16 cellular contexts compared by ENCODE assay signal in the genomic region with DNA sequence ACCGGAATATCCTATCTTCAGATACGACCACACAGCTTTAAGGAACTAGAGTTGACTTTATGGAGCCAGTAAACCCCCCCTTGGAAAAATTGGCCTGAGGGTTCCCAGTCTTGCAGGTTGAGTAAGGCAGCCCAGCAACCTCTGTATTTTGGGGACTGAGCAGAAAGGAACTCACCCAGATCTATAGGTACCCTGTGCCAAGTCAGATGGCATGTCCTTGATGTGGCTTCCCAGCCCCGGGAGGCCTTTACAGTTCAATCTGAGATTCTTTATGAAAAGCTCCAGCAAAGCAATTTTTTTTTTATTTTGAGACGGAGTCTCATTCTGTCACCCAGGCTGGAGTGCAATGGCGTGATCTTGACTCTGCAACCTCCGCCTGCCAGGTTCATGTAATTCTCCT.
"Had no signal": no experiment of that assay in that cellular context is flagged by ENCODE, and none has a peak within 500 bp of the region (broad histone marks: within the 10 kb centered on the region; RNA-seq: fewer than 3 reads in every experiment).

No MANE protein-coding gene starts in this region.

- DNase-seq: colonic mucosa; cortex of kidney; effector memory CD4-positive, alpha-beta T cell; foreskin keratinocyte; glutamatergic neuron; head of caudate nucleus; heart right ventricle; hippocampal formation; left cardiac atrium; left lung; left ventricle myocardium superior; lower lobe of right lung; mesenchymal stem cell; mucosa of descending colon had no signal

- H3K4me1 ChIP-seq: colonic mucosa, esophagus muscularis mucosa, foreskin keratinocyte, gastroesophageal sphincter, heart right ventricle, left lung, lower lobe of right lung had no signal

- H3K36me3 ChIP-seq: colonic mucosa, esophagus muscularis mucosa, gastroesophageal sphincter, heart right ventricle, left lung, lower lobe of right lung had no signal

- H3K9me3 ChIP-seq: colonic mucosa, esophagus muscularis mucosa, gastroesophageal sphincter, heart right ventricle, left lung, lower lobe of right lung, mucosa of descending colon had no signal

- H3K27me3 ChIP-seq: colonic mucosa, foreskin keratinocyte had no signal

- H3K4me3 ChIP-seq: colonic mucosa, esophagus muscularis mucosa, gastroesophageal sphincter, heart right ventricle, left lung, lower lobe of right lung, mucosa of descending colon had no signal

- H3K27ac ChIP-seq: colonic mucosa, esophagus muscularis mucosa, foreskin keratinocyte, gastroesophageal sphincter, heart right ventricle, left lung, lower lobe of right lung had no signal

- ATAC-seq: foreskin keratinocyte, gastroesophageal sphincter, heart right ventricle, left cardiac atrium, left ventricle myocardium superior, lower lobe of right lung, mucosa of descending colon had no signal
